Comparison of ENCODE assay signal across 1 cellular context in the genomic region with DNA sequence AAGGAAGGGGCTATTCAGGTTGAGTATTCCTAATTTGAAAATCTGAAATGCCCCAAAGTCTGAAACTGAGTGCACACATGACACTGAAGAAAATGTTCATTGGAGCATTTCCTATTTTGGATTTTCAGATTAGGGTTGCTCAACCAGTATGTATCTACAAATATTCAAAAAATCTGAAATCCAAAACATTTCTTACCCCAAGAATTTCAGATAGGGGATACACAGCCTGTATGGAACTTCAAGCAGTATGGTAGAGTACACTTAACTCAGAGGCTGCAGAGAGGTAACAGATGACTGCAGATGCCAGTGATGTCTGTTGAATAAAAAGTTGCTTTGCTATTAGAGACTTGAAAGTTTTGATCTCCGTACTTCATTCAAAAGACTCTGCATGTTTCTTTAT.
TF ChIP-seq lines count a peak whose summit lies in the region.

No MANE protein-coding gene starts in this region.

TF ChIP-seq in IMR-90, 13 proteins besides CTCF, POLR2A, EP300 and RAD21:
- TF ChIP-seq MAFK (IDR thresholded peaks at IDR 0.05; ENCODE audit: low read depth, low read length) (no peak), CEBPB (IDR thresholded peaks at IDR 0.05; ENCODE audit: low read depth, low read length) (peak; percentile 18; the same call in 1 of the 2 replicates), NFE2L2 (IDR thresholded peaks at IDR 0.05; ENCODE audit: low read depth, low read length) (no peak), RFX5 (IDR thresholded peaks at IDR 0.05; ENCODE audit: low read depth, low read length) (no peak), SMC3 (IDR thresholded peaks at IDR 0.05; ENCODE audit: low read depth, low read length) (no peak), BHLHE40 (IDR thresholded peaks at IDR 0.05; ENCODE audit: low read depth, low read length) (no peak)
